8 cellular contexts compared by ENCODE assay signal in genomic region chr12:104569348-104570173, GRCh38.
DNase-seq lines count a peak whose midpoint lies in the region; ATAC-seq and TF ChIP-seq lines count a peak whose summit lies in the region.

No MANE protein-coding gene starts in this region.

- H3K27me3 ChIP-seq in psoas muscle (ENCODE audit: insufficient read depth in 3 of 3, low read length in 2 of 3), result no peaks in the 10 kb centered on the region

- no peaks in the 10 kb centered on the region for H3K9me3 ChIP-seq in psoas muscle

- no peak overlapping the region for H3K4me3 ChIP-seq in psoas muscle

- H3K4me1 ChIP-seq in psoas muscle, result no peaks in the 10 kb centered on the region

- 62 to 77% (median 69%) methylated on average over 8 of the region's 8 CpGs for WGBS in psoas muscle, 3 donors

- TF ChIP-seq CTCF in psoas muscle (IDR thresholded peaks at IDR 0.05), result no peak

- peak; percentile 41 for DNase-seq in activated CD4-positive, alpha-beta T cell treated with anti-CD3 and anti-CD28 coated beads for 48 hours
- DNase-seq in activated CD4-positive, alpha-beta T cell treated with anti-CD3 and anti-CD28 coated beads, Interleukin-2, amount 50 U/mL, for 4 hours, result no peak
- DNase-seq in T-helper 1 cell (peak in 3 of 5 donors; percentile 10 to 88 (median 22)), psoas muscle (no peak), NCI-H187 treated with DMSO at 0.1 percent for 48 hours (lab: John Stamatoyannopoulos, UW) (no peak), SHP77 (lab: John Stamatoyannopoulos, UW) (no peak)

- intact Hi-C loops in psoas muscle (cut with DNase I), result no loop called here

- H3K27ac ChIP-seq in psoas muscle, result no peak overlapping the region

- no peaks in the 10 kb centered on the region for H3K36me3 ChIP-seq in psoas muscle (ENCODE audit: insufficient read depth in 1 of 2, low read depth in 1 of 2)

- ATAC-seq in HG03045 (IDR thresholded peaks at IDR 0.05; ENCODE audit: unreplicated experiment) (peak; percentile 75), esophagus mucosa (peak; percentile 57), psoas muscle (no peak)

Comparison
In these comparisons a context has a peak if more than half of its experiments do, and no peak if none do; other contexts are left out.
1. DNase-seq: peak in activated CD4-positive, alpha-beta T cell treated with anti-CD3 and anti-CD28 coated beads for 48 hours (single experiment) and T-helper 1 cell (3 of 5); none in activated CD4-positive, alpha-beta T cell treated with anti-CD3 and anti-CD28 coated beads, Interleukin-2, amount 50 U/mL, for 4 hours (0 of 2), psoas muscle (0 of 2), NCI-H187 treated with DMSO at 0.1 percent for 48 hours (single experiment) and SHP77 (0 of 2).
2. ATAC-seq: peak in HG03045 (single experiment) and esophagus mucosa (single experiment); none in psoas muscle (0 of 4).